1 cellular context compared by ENCODE assay signal in the genomic region with DNA sequence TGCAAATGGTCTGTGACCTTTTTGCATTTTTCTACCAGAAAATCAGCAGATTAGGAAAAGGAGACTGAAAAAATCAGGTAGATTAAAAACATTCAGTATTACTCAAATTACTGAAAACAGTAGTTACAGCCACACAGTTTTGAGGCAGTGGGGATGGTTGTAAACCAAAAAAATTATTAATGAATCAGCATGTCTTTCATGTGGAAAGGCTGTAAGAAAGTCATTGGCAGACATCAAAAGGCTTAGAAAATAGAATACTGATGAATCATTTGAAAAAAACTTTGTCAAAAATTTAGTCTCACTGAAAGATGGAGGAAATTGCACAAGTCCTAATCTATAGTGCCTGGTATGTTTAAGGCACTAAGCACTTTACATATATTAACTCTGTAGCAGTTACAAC.
TF ChIP-seq lines count a peak whose summit lies in the region.

No MANE protein-coding gene starts in this region.

TF ChIP-seq in GM12878, 131 proteins besides CTCF, POLR2A, EP300 and RAD21 (continued from another document):
- TF ChIP-seq PRDM15 (CRISPR knock-in tag; IDR thresholded peaks at IDR 0.05): no peak
- peak; percentile 89; the same call in 1 of the 2 replicates for TF ChIP-seq ZNF217 (IDR thresholded peaks at IDR 0.05)
- TF ChIP-seq BCLAF1 (IDR thresholded peaks at IDR 0.05): no peak
- TF ChIP-seq SMAD1 (IDR thresholded peaks at IDR 0.05; ENCODE audit: low read depth, partially characterized antibody): no peak
